In the genomic region with DNA sequence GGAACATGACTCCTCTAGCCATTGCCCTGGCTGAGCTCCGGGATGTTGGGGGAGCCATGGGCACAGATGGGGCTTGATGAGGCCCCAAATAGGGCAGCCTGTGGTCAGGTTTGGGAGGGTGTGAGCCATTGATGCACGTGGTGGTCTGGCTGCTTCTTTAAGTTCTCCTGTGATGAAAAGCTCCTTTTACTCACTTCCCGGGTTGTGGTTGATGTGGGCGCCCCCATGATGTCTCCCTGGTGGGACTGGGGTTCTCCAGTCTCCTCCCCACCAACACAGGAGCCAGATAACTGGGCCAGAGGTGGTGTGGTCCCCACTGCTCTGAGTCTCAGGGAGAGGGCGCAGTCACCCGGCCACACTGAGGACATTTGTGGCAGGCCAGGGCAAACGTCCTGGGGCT, we compare ENCODE assay signal across 16 cellular contexts. TPM values are rescaled to one million over a fixed set of nuclear protein-coding genes. Genes with fewer than 3 reads are reported as not detected.
A peak's percentile ranks its signal among the peaks of the same experiment; 100 is the strongest.
DNase-seq lines count a peak whose midpoint lies in the region; ATAC-seq and TF ChIP-seq lines count a peak whose summit lies in the region.
"Had no signal": no experiment of that assay in that cellular context is flagged by ENCODE, and none has a peak within 500 bp of the region (broad histone marks: within the 10 kb centered on the region; RNA-seq: fewer than 3 reads in every experiment).

No MANE protein-coding gene starts in this region.

- no peaks in the 10 kb centered on the region for H3K9me3 Mint-ChIP-seq in CD4-positive, CD25-positive, alpha-beta regulatory T cell
- H3K9me3 Mint-ChIP-seq in activated T-helper 1 cell treated with anti-CD3 and anti-CD28 coated beads, Interleukin-12 subunit alpha, Interleukin-12 subunit beta, Interleukin-2, Interleukin-4 antibody, amounts not matched to agents 30 ng/mL and 10 ng/mL and 1 ng/mL, durations not matched to agents 14 hours and 24 hours and 36 hours = no peaks in the 10 kb centered on the region

- WGBS in lower leg skin, 2 donors = 74 to 94% methylated on average over 7 of the region's 7 CpGs

- no peaks in the 10 kb centered on the region for H4K20me1 ChIP-seq in osteoblast (ENCODE audit: insufficient read depth, low read length)

- H3K27ac ChIP-seq in CD4-positive, CD25-positive, alpha-beta regulatory T cell (ENCODE audit: insufficient read depth, low read length, poor library complexity, severe bottlenecking) = no peak overlapping the region
- H3K27ac ChIP-seq in osteoblast (ENCODE audit: low read depth, low read length) = no peak overlapping the region
- H3K27ac ChIP-seq: C4-2B, cardiac muscle cell had no signal

- no peaks in the 10 kb centered on the region for H3K36me3 Mint-ChIP-seq in CD4-positive, CD25-positive, alpha-beta regulatory T cell
- no peaks in the 10 kb centered on the region for H3K36me3 Mint-ChIP-seq in activated T-helper 1 cell treated with anti-CD3 and anti-CD28 coated beads, Interleukin-12 subunit alpha, Interleukin-12 subunit beta, Interleukin-2, Interleukin-4 antibody, amounts not matched to agents 30 ng/mL and 10 ng/mL and 1 ng/mL, durations not matched to agents 14 hours and 24 hours and 36 hours (ENCODE audit: low read depth)

- intact Hi-C loops in activated T-helper 1 cell treated with anti-CD3 and anti-CD28 coated beads, Interleukin-12 subunit alpha, Interleukin-12 subunit beta, Interleukin-2, Interleukin-4 antibody, amounts not matched to agents 30 ng/mL and 10 ng/mL and 1 ng/mL, durations not matched to agents 14 hours and 24 hours and 36 hours (cut with micrococcal nuclease) = no loop called here
- intact Hi-C loops in lower leg skin (cut with DNase I; ENCODE audit: low total_unique reads) = no loop called here

- H3K79me2 ChIP-seq in osteoblast (ENCODE audit: insufficient read depth, low read length) = no peaks in the 10 kb centered on the region

- no peak for TF ChIP-seq CTCF in osteoblast (IDR thresholded peaks at IDR 0.05; ENCODE audit: extremely low read depth, low read depth, low read length)
- no peak for TF ChIP-seq CTCF in lower leg skin (IDR thresholded peaks at IDR 0.05)

- peaks cover 9% of the 10 kb centered on the region for H3K4me1 ChIP-seq in CD4-positive, CD25-positive, alpha-beta regulatory T cell (ENCODE audit: control insufficient read depth, insufficient read depth, low read length, poor library complexity, severe bottlenecking)
- peaks cover 42% of the 10 kb centered on the region for H3K4me1 ChIP-seq in osteoblast (ENCODE audit: insufficient read depth, low read length)

- H3K4me1 Mint-ChIP-seq in CD4-positive, CD25-positive, alpha-beta regulatory T cell = peaks cover 5 to 14% (median 11%) of the 10 kb centered on the region in 4 donors
- H3K4me1 Mint-ChIP-seq in activated T-helper 1 cell treated with anti-CD3 and anti-CD28 coated beads, Interleukin-12 subunit alpha, Interleukin-12 subunit beta, Interleukin-2, Interleukin-4 antibody, amounts not matched to agents 30 ng/mL and 10 ng/mL and 1 ng/mL, durations not matched to agents 14 hours and 24 hours and 36 hours (ENCODE audit: low read depth) = peaks cover 31% of the 10 kb centered on the region

- H2AFZ ChIP-seq in osteoblast (ENCODE audit: low read length) = peak overlapping the region; percentile 37

- H3K4me3 ChIP-seq in CD4-positive, CD25-positive, alpha-beta regulatory T cell (ENCODE audit: low read depth, low read length) = no peak overlapping the region
- no peak overlapping the region for H3K4me3 ChIP-seq in Jurkat, Clone E6-1 (ENCODE audit: low read length)
- no peak overlapping the region for H3K4me3 ChIP-seq in osteoblast (ENCODE audit: insufficient read depth, low read length)
- H3K4me3 ChIP-seq in lower leg skin (ENCODE audit: low read depth, poor library complexity, severe bottlenecking) = no peak overlapping the region
- H3K4me3 ChIP-seq: cardiac muscle cell had no signal

- H3K27me3 Mint-ChIP-seq in CD4-positive, CD25-positive, alpha-beta regulatory T cell = no peaks in the 10 kb centered on the region
- no peaks in the 10 kb centered on the region for H3K27me3 Mint-ChIP-seq in activated T-helper 1 cell treated with anti-CD3 and anti-CD28 coated beads, Interleukin-12 subunit alpha, Interleukin-12 subunit beta, Interleukin-2, Interleukin-4 antibody, amounts not matched to agents 30 ng/mL and 10 ng/mL and 1 ng/mL, durations not matched to agents 14 hours and 24 hours and 36 hours (ENCODE audit: insufficient read depth)

- TF ChIP-seq POLR2A in lower leg skin (IDR thresholded peaks at IDR 0.05) = no peak

- no peaks in the 10 kb centered on the region for H3K9me3 ChIP-seq in CD4-positive, CD25-positive, alpha-beta regulatory T cell (ENCODE audit: control insufficient read depth in 2 of 2, low read length in 2 of 2)
- H3K9me3 ChIP-seq in osteoblast (ENCODE audit: low read depth, low read length) = no peaks in the 10 kb centered on the region

- no peak for DNase-seq in CD4-positive, CD25-positive, alpha-beta regulatory T cell
- peak; percentile 44 for DNase-seq in Jurkat, Clone E6-1 (ENCODE audit: low read depth, low spot score)
- no peak for DNase-seq in activated T-helper 1 cell treated with anti-CD3 and anti-CD28 coated beads, Interleukin-12 subunit alpha, Interleukin-12 subunit beta, Interleukin-2, Interleukin-4 antibody, amounts not matched to agents 30 ng/mL and 10 ng/mL and 1 ng/mL, durations not matched to agents 14 hours and 24 hours and 36 hours (ENCODE audit: low spot score)
- DNase-seq in osteoblast (ENCODE audit: insufficient read length, low spot score, missing footprints) (peak; percentile 39), lower leg skin (ENCODE audit: low spot score in 2 of 2) (no peak), T-helper 9 cell (no peak), nucleus accumbens (lab: John Stamatoyannopoulos, UW) (no peak), NCI-H774 (lab: John Stamatoyannopoulos, UW) (no peak)
- DNase-seq: activated effector memory CD4-positive, alpha-beta T cell treated with anti-CD3 and anti-CD28 coated beads, Interleukin-2, amount 50 U/mL, for 16 hours; EL; Karpas-422; NCI-H2029; NCI-H748 treated with DMSO at 0.1 percent for 48 hours; stimulated activated CD4-positive, alpha-beta T cell treated with anti-CD3 and anti-CD28 coated beads, Interleukin-4, amount 100 ng/mL, for 24 hours had no signal

- H3K4me3 Mint-ChIP-seq in CD4-positive, CD25-positive, alpha-beta regulatory T cell = no peak overlapping the region
- H3K4me3 Mint-ChIP-seq in activated T-helper 1 cell treated with anti-CD3 and anti-CD28 coated beads, Interleukin-12 subunit alpha, Interleukin-12 subunit beta, Interleukin-2, Interleukin-4 antibody, amounts not matched to agents 30 ng/mL and 10 ng/mL and 1 ng/mL, durations not matched to agents 14 hours and 24 hours and 36 hours = no peak overlapping the region

- no peak for ATAC-seq in CD4-positive, CD25-positive, alpha-beta regulatory T cell (ENCODE audit: low read depth in 2 of 2)

- H3K4me2 ChIP-seq in osteoblast (ENCODE audit: insufficient read depth, low read length) = no peak overlapping the region

- no peaks in the 10 kb centered on the region for H3K27me3 ChIP-seq in CD4-positive, CD25-positive, alpha-beta regulatory T cell (ENCODE audit: control insufficient read depth, insufficient read depth, low read length)
- H3K27me3 ChIP-seq in osteoblast (ENCODE audit: insufficient read depth, low read length) = no peaks in the 10 kb centered on the region
- H3K27me3 ChIP-seq: cardiac muscle cell had no signal

- peak overlapping the region in 2 of 3 donors; percentile 63 to 83 for H3K27ac Mint-ChIP-seq in CD4-positive, CD25-positive, alpha-beta regulatory T cell
- H3K27ac Mint-ChIP-seq in activated T-helper 1 cell treated with anti-CD3 and anti-CD28 coated beads, Interleukin-12 subunit alpha, Interleukin-12 subunit beta, Interleukin-2, Interleukin-4 antibody, amounts not matched to agents 30 ng/mL and 10 ng/mL and 1 ng/mL, durations not matched to agents 14 hours and 24 hours and 36 hours = peak overlapping the region; percentile 64

- no peaks in the 10 kb centered on the region for H3K36me3 ChIP-seq in CD4-positive, CD25-positive, alpha-beta regulatory T cell (ENCODE audit: control insufficient read depth, insufficient read depth, low read length)
- H3K36me3 ChIP-seq in osteoblast (ENCODE audit: insufficient read depth, low read length) = no peaks in the 10 kb centered on the region
- H3K36me3 ChIP-seq: cardiac muscle cell had no signal

RNA-seq across cellular contexts. Expression of a gene that starts 29.5 kb away (rescaled TPM):
- 12.7 TPM for total RNA-seq in CD4-positive, CD25-positive, alpha-beta regulatory T cell
- 1 to 10 TPM; 3.0 to 3.7 (median 3.5) TPM for polyA plus RNA-seq in CD4-positive, CD25-positive, alpha-beta regulatory T cell
- 12.6 TPM for polyA plus RNA-seq in Jurkat, Clone E6-1 (2012; ENCODE audit: insufficient read depth, insufficient read length)
- 35.4 and 37.4 TPM in 2 replicates for total RNA-seq in activated T-helper 1 cell treated with anti-CD3 and anti-CD28 coated beads, Interleukin-12 subunit alpha, Interleukin-12 subunit beta, Interleukin-2, Interleukin-4 antibody, amounts not matched to agents 30 ng/mL and 10 ng/mL and 1 ng/mL, durations not matched to agents 14 hours and 24 hours and 36 hours
- 12.7 and 13.8 TPM in 2 replicates for total RNA-seq in osteoblast
- 10 to 100 TPM; 54.6 to 96.3 (median 79.2) TPM for total RNA-seq in lower leg skin

Comparison
In these comparisons a context has a peak if more than half of its experiments do, and no peak if none do; other contexts are left out.
1. DNase-seq: peak in Jurkat, Clone E6-1 (single experiment) and osteoblast (single experiment); none in CD4-positive, CD25-positive, alpha-beta regulatory T cell (0 of 3), activated T-helper 1 cell treated with anti-CD3 and anti-CD28 coated beads, Interleukin-12 subunit alpha, Interleukin-12 subunit beta, Interleukin-2, Interleukin-4 antibody, amounts not matched to agents 30 ng/mL and 10 ng/mL and 1 ng/mL, durations not matched to agents 14 hours and 24 hours and 36 hours (single experiment), lower leg skin (0 of 2), T-helper 9 cell (single experiment), nucleus accumbens (0 of 56) and NCI-H774 (single experiment).